Comparison of ENCODE assay signal across 19 cellular contexts in the genomic region with DNA sequence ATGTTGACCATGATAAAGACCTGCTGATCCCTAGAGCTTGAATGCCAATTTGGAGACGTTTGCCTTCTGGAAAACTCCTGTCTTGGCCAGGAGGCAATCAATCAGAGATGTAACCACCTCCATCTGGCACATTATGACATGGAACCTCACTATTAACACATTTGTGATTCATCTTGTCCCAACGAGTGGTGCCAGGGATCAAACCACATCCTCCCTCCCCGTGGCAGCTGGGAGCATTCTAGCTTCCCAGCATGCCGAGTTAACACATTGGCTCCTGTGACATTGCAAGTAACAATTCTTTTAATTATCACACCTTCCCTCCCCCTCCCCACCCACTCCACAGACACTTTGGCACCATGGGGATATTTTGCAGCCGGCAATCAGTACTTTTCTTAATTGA.
DNase-seq lines count a peak whose midpoint lies in the region; ATAC-seq and TF ChIP-seq lines count a peak whose summit lies in the region.
"Had no signal": no experiment of that assay in that cellular context is flagged by ENCODE, and none has a peak within 500 bp of the region (broad histone marks: within the 10 kb centered on the region; RNA-seq: fewer than 3 reads in every experiment).

No MANE protein-coding gene starts in this region.

- DNase-seq in AG10803 (ENCODE audit: low read depth) (peak; percentile 11), GM03348 (ENCODE audit: low spot score) (peak; percentile 20), NCI-H446 (lab: John Stamatoyannopoulos, UW) (peak; percentile 88 to 93), fibroblast of mammary gland (ENCODE audit: low read depth) (peak; percentile 1)
- no peak for DNase-seq in activated T-cell treated with anti-CD3 and anti-CD28 coated beads, Interleukin-2, amount 50 U/mL, for 4 hours
- DNase-seq in effector CD4-positive, alpha-beta T cell = no peak
- no peak for DNase-seq in stimulated activated CD4-positive, alpha-beta T cell treated with anti-CD3 and anti-CD28 coated beads, Interleukin-4, amount 100 ng/mL, for 1 hour
- DNase-seq: activated naive CD4-positive, alpha-beta T cell; amniotic stem cell; CD4-positive, alpha-beta T cell; cerebellar nuclear complex; MM.1S; NCI-H187; NCI-H526 treated with DMSO at 0.1 percent for 48 hours; stimulated activated CD4-positive, alpha-beta T cell treated with anti-CD3 and anti-CD28 coated beads, Interleukin-12 subunit alpha, Interleukin-12 subunit beta, amount 100 ng/mL, for 4 hours had no signal

- peaks cover 7% of the 10 kb centered on the region for H3K9me3 Mint-ChIP-seq in activated T-cell treated with anti-CD3 and anti-CD28 coated beads, Interleukin-2, amount 50 U/mL, for 4 hours

- H3K4me3 ChIP-seq in AG10803 (ENCODE audit: low read length) = no peak overlapping the region
- H3K4me3 ChIP-seq in fibroblast of mammary gland (ENCODE audit: control insufficient read depth, low read depth, low read length) = no peak overlapping the region

- no peaks in the 10 kb centered on the region for H3K4me1 Mint-ChIP-seq in activated T-cell treated with anti-CD3 and anti-CD28 coated beads, Interleukin-2, amount 50 U/mL, for 4 hours (ENCODE audit: low read depth)

- TF ChIP-seq CTCF in AG10803 (conservative IDR thresholded peaks at IDR 0.05; ENCODE audit: low read length) = no peak
- TF ChIP-seq CTCF in fibroblast of mammary gland (conservative IDR thresholded peaks at IDR 0.05; ENCODE audit: control insufficient read depth, insufficient read depth, low read depth, low read length) = no peak

- H3K36me3 Mint-ChIP-seq in activated T-cell treated with anti-CD3 and anti-CD28 coated beads, Interleukin-2, amount 50 U/mL, for 4 hours (ENCODE audit: insufficient read depth) = no peaks in the 10 kb centered on the region

- no peak overlapping the region for H3K4me3 Mint-ChIP-seq in activated T-cell treated with anti-CD3 and anti-CD28 coated beads, Interleukin-2, amount 50 U/mL, for 4 hours
- H3K4me3 Mint-ChIP-seq: CD4-positive, alpha-beta T cell had no signal

- H3K27me3 Mint-ChIP-seq in activated T-cell treated with anti-CD3 and anti-CD28 coated beads, Interleukin-2, amount 50 U/mL, for 4 hours (ENCODE audit: low read depth) = no peaks in the 10 kb centered on the region
- H3K27me3 Mint-ChIP-seq: CD4-positive, alpha-beta T cell had no signal

- no peak for ATAC-seq in activated T-cell treated with anti-CD3 and anti-CD28 coated beads, Interleukin-2, amount 50 U/mL, for 4 hours
- ATAC-seq in HG03095 (IDR thresholded peaks at IDR 0.05; ENCODE audit: unreplicated experiment) = no peak
- ATAC-seq: esophagus mucosa, HCT116, left lobe of liver had no signal

Comparison
In these comparisons a context has a peak if more than half of its experiments do, and no peak if none do; other contexts are left out.
1. DNase-seq: peak in AG10803 (single experiment), GM03348 (single experiment), NCI-H446 (2 of 2) and fibroblast of mammary gland (single experiment); none in activated T-cell treated with anti-CD3 and anti-CD28 coated beads, Interleukin-2, amount 50 U/mL, for 4 hours (single experiment), effector CD4-positive, alpha-beta T cell (single experiment) and stimulated activated CD4-positive, alpha-beta T cell treated with anti-CD3 and anti-CD28 coated beads, Interleukin-4, amount 100 ng/mL, for 1 hour (single experiment).